Comparison of ENCODE assay signal across 22 cellular contexts in the genomic region with DNA sequence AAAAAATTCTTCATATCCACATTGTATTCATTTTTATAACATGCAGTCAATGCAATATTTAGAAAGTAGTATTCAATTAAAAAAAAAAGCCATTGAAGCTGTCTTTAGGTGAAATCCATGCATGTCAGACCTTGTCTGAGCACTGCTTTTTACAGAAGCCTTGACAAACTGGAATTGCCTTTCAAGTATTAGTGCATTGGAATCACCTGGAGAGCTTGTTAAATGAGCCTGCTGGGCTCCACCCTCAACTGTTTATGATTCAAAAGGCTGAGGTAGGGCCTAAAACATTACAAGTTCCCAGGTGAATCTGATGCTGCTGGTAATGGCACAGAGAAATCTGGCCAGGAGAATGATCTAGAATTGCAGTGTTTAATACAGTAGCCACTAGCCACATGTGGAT.
DNase-seq lines count a peak whose midpoint lies in the region; ATAC-seq, FAIRE-seq and TF ChIP-seq lines count a peak whose summit lies in the region.
"Had no signal": no experiment of that assay in that cellular context is flagged by ENCODE, and none has a peak within 500 bp of the region (broad histone marks: within the 10 kb centered on the region; RNA-seq: fewer than 3 reads in every experiment).

No MANE protein-coding gene starts in this region.

- H3K36me3 ChIP-seq in esophagus squamous epithelium: no peaks in the 10 kb centered on the region
- H3K36me3 ChIP-seq: HAP-1, Peyer's patch, SJCRH30 had no signal

- H3K27me3 Mint-ChIP-seq in nephron (ENCODE audit: low read depth): no peaks in the 10 kb centered on the region

- no peaks in the 10 kb centered on the region for H3K9me3 ChIP-seq in esophagus squamous epithelium
- H3K9me3 ChIP-seq: HAP-1, Peyer's patch, SJCRH30 had no signal

- peaks cover 11% of the 10 kb centered on the region for H3K36me3 Mint-ChIP-seq in nephron (ENCODE audit: low read depth)

- peak overlapping the region in 2 of 3 experiments; percentile 37 to 59 for H3K27ac Mint-ChIP-seq in nephron
- H3K27ac Mint-ChIP-seq: CD14-positive monocyte, GM23338 had no signal

- no peak overlapping the region for H3K4me3 ChIP-seq in esophagus squamous epithelium
- H3K4me3 ChIP-seq: GM23338, HAP-1, Peyer's patch, SJCRH30 had no signal

- peak overlapping the region in 3 of 4 donors; percentile 65 to 86 (median 84) for H3K27ac ChIP-seq in esophagus squamous epithelium
- H3K27ac ChIP-seq: Peyer's patch, SJCRH30 had no signal

- ATAC-seq in GM18505 (IDR thresholded peaks at IDR 0.05; ENCODE audit: unreplicated experiment): no peak
- ATAC-seq: GM23338 had no signal

- peak; percentile 47 for DNase-seq in DMS79 treated with DMSO at 0.1 percent for 48 hours (lab: John Stamatoyannopoulos, UW)
- peak; percentile 36 for DNase-seq in NCI-H69 (lab: John Stamatoyannopoulos, UW)
- DNase-seq in esophagus squamous epithelium (lab: John Stamatoyannopoulos, UW): no peak
- DNase-seq in RCC 7860 (ENCODE audit: low spot score): no peak
- DNase-seq in activated naive CD4-positive, alpha-beta T cell treated with anti-CD3 and anti-CD28 coated beads, Interleukin-2, amount 50 U/mL, for 16 hours: no peak
- no peak for DNase-seq in NCI-H446 treated with DMSO at 0.1 percent for 48 hours (lab: John Stamatoyannopoulos, UW)
- DNase-seq: DMS53, KG1, NCI-H1092 treated with DMSO at 0.1 percent for 48 hours, NCI-H1436 treated with DMSO at 0.1 percent for 48 hours, NCI-H1930, NCI-H2171, NCI-H345, NCI-H524 treated with DMSO at 0.1 percent for 48 hours, Peyer's patch, SJCRH30 had no signal

- H3K9me3 Mint-ChIP-seq in nephron: no peaks in the 10 kb centered on the region
- H3K9me3 Mint-ChIP-seq: GM23338 had no signal

- TF ChIP-seq CTCF in esophagus squamous epithelium (IDR thresholded peaks at IDR 0.05): no peak
- no peak for TF ChIP-seq CTCF in nephron (IDR thresholded peaks at IDR 0.05; ENCODE audit: unreplicated experiment in 3 of 3)

- H3K27me3 ChIP-seq in esophagus squamous epithelium: no peaks in the 10 kb centered on the region
- H3K27me3 ChIP-seq: Peyer's patch, SJCRH30 had no signal

- H3K4me1 ChIP-seq in esophagus squamous epithelium: peaks cover 33 to 75% (median 36%) of the 10 kb centered on the region in 3 donors

- intact Hi-C loops in esophagus squamous epithelium (cut with DNase I): no loop called here

- TF ChIP-seq POLR2A in esophagus squamous epithelium (IDR thresholded peaks at IDR 0.05): no peak
- TF ChIP-seq POLR2A in GM18505 (IDR thresholded peaks at IDR 0.05; ENCODE audit: borderline replicate concordance, extremely low read depth, insufficient read depth, insufficient read length): no peak

- peaks cover 27% of the 10 kb centered on the region for H3K4me1 Mint-ChIP-seq in nephron

- no peak for FAIRE-seq in RCC 7860 (lab: Jason Lieb, UNC)
- FAIRE-seq: A204.1 had no signal

- H3K4me3 Mint-ChIP-seq in nephron: no peak overlapping the region
- H3K4me3 Mint-ChIP-seq: CD14-positive monocyte, GM23338 had no signal

Comparison
In these comparisons a context has a peak if more than half of its experiments do, and no peak if none do; other contexts are left out.
1. DNase-seq: peak in DMS79 treated with DMSO at 0.1 percent for 48 hours (single experiment) and NCI-H69 (single experiment); none in esophagus squamous epithelium (single experiment), RCC 7860 (single experiment), activated naive CD4-positive, alpha-beta T cell treated with anti-CD3 and anti-CD28 coated beads, Interleukin-2, amount 50 U/mL, for 16 hours (single experiment) and NCI-H446 treated with DMSO at 0.1 percent for 48 hours (single experiment).